13 cellular contexts compared by ENCODE assay signal in genomic region chr11:125873881-125874555, GRCh38. TPM values are rescaled to one million over a fixed set of nuclear protein-coding genes. Genes with fewer than 3 reads are reported as not detected.
DNase-seq lines count a peak whose midpoint lies in the region; ATAC-seq, FAIRE-seq and TF ChIP-seq lines count a peak whose summit lies in the region.
"Had no signal": no experiment of that assay in that cellular context is flagged by ENCODE, and none has a peak within 500 bp of the region (broad histone marks: within the 10 kb centered on the region; RNA-seq: fewer than 3 reads in every experiment).

No MANE protein-coding gene starts in this region.

- H3K4me2 ChIP-seq in keratinocyte (ENCODE audit: control insufficient read depth, extremely low read depth, insufficient read depth, low read depth, low read length) = no peak overlapping the region
- H3K4me2 ChIP-seq: KMS-11 had no signal

- H4K20me1 ChIP-seq in keratinocyte (ENCODE audit: control insufficient read depth, extremely low read depth, insufficient read depth, low read length) = no peaks in the 10 kb centered on the region

- peak; percentile 32 for FAIRE-seq in keratinocyte (lab: Jason Lieb, UNC)

- dilution Hi-C loops in keratinocyte (cut with MboI; ENCODE audit: extremely low pct_ligation_motif_present, low sequenced_read_pairs) = no loop called here

- TF ChIP-seq CTCF in AG04450 (IDR thresholded peaks at IDR 0.05; ENCODE audit: low read depth, low read length) = no peak
- no peak for TF ChIP-seq CTCF in brain microvascular endothelial cell (IDR thresholded peaks at IDR 0.05; ENCODE audit: low read depth, low read length, missing control alignments)
- TF ChIP-seq CTCF in keratinocyte (optimal IDR thresholded peaks at IDR 0.05 in 1 of 3, IDR thresholded peaks at IDR 0.05 in 1 of 3, conservative IDR thresholded peaks at IDR 0.05 in 1 of 3; ENCODE audit: extremely low read depth in 1 of 3, insufficient read depth in 2 of 3, low read length in 3 of 3) = no peak
- no peak for TF ChIP-seq CTCF in lower lobe of right lung (IDR thresholded peaks at IDR 0.05)

- CTCF ChIA-PET in AG04450 (lab: Charles Lee) = interaction anchor here (0.6 to 0.7 kb wide), 2 partner anchors 42 to 282 kb away, joined by 3 to 4 read pairs; no protein-coding TSS in a partner anchor

- ATAC-seq in HG03571 (IDR thresholded peaks at IDR 0.05; ENCODE audit: unreplicated experiment) (peak; percentile 10), lower lobe of right lung (no peak)

- no peaks in the 10 kb centered on the region for H3K9me1 ChIP-seq in keratinocyte (ENCODE audit: control insufficient read depth, extremely low read depth, insufficient read depth, low read length)

- H3K4me1 ChIP-seq in keratinocyte (ENCODE audit: control insufficient read depth, extremely low read depth, insufficient read depth, low read length) (no peaks in the 10 kb centered on the region), lower lobe of right lung (no peaks in the 10 kb centered on the region)

- H3K4me3 ChIP-seq in AG04450 (ENCODE audit: low read depth, low read length) = peak overlapping the region; percentile 7; the same call in 1 of the 2 replicates
- peak overlapping the region; percentile 44 for H3K4me3 ChIP-seq in brain microvascular endothelial cell (ENCODE audit: low read depth, low read length)
- H3K4me3 ChIP-seq in keratinocyte (ENCODE audit: control insufficient read depth in 2 of 3, extremely low read depth in 1 of 3, insufficient read depth in 2 of 3, low read depth in 1 of 3, low read length in 3 of 3) = no peak overlapping the region
- no peak overlapping the region for H3K4me3 ChIP-seq in lower lobe of right lung

- H3K9me3 ChIP-seq in AG04450 (ENCODE audit: control insufficient read depth, insufficient read depth, low read length) (no peaks in the 10 kb centered on the region), keratinocyte (ENCODE audit: control insufficient read depth, low read depth, low read length) (no peaks in the 10 kb centered on the region), lower lobe of right lung (no peaks in the 10 kb centered on the region)

- in situ Hi-C loops in brain microvascular endothelial cell (cut with HindIII; ENCODE audit: low pct_ligation_motif_present, low sequenced_read_pairs) = no loop called here

- H3K36me3 ChIP-seq in brain microvascular endothelial cell (replicated peaks) (no peaks in the 10 kb centered on the region), keratinocyte (ENCODE audit: control insufficient read depth in 2 of 2, extremely low read depth in 1 of 2, insufficient read depth in 2 of 2, low read length in 2 of 2) (no peaks in the 10 kb centered on the region), lower lobe of right lung (no peaks in the 10 kb centered on the region)

- intact Hi-C loops in lower lobe of right lung (cut with DNase I) = no loop called here

- no peak overlapping the region for H2AFZ ChIP-seq in keratinocyte (ENCODE audit: control insufficient read depth, low read length)

- no peak overlapping the region for H3K27ac ChIP-seq in AG04450 (ENCODE audit: low read depth, low read length)
- no peak overlapping the region for H3K27ac ChIP-seq in brain microvascular endothelial cell
- no peak overlapping the region for H3K27ac ChIP-seq in keratinocyte (ENCODE audit: control insufficient read depth, insufficient read depth, low read length)
- no peak overlapping the region for H3K27ac ChIP-seq in lower lobe of right lung
- H3K27ac ChIP-seq: KMS-11 had no signal

- POLR2A ChIA-PET in AG04450 (lab: Yijun Ruan, JAX) = no interaction called here

- no peak overlapping the region for H3K9ac ChIP-seq in keratinocyte (ENCODE audit: control insufficient read depth, extremely low read depth, insufficient read depth, low read length)
- H3K9ac ChIP-seq: KMS-11 had no signal

- H3K79me2 ChIP-seq in keratinocyte (ENCODE audit: control insufficient read depth, insufficient read depth, low read length) = no peaks in the 10 kb centered on the region

- DNase-seq in AG04450 (ENCODE audit: low read depth, low spot score) (no peak), brain microvascular endothelial cell (peak; percentile 1), keratinocyte (ENCODE audit: low read depth, low spot score) (no peak), lower lobe of right lung (no peak), ecto neural progenitor cell (ENCODE audit: low spot score) (no peak), hepatic stellate cell (ENCODE audit: low spot score) (no peak), NCI-H524 (lab: John Stamatoyannopoulos, UW) (no peak)
- DNase-seq: SIG-M5 had no signal

- H3K27me3 ChIP-seq in AG04450 (ENCODE audit: control insufficient read depth, insufficient read depth, low read length) (peaks cover 4% of the 10 kb centered on the region), brain microvascular endothelial cell (replicated peaks) (no peaks in the 10 kb centered on the region), keratinocyte (ENCODE audit: control insufficient read depth, extremely low read depth, insufficient read depth, low read length) (no peaks in the 10 kb centered on the region), lower lobe of right lung (ENCODE audit: low read depth) (no peaks in the 10 kb centered on the region)

RNA-seq across cellular contexts. Expression of gene HYLS1, which starts 13.4 kb away (rescaled TPM):
- polyA plus RNA-seq in AG04450 (2011; rRNA removed) = 5.0 and 7.0 TPM in 2 replicates
- 3.0 and 5.5 TPM in 2 replicates for polyA minus RNA-seq in AG04450 (2011; rRNA and poly(A)+ RNA removed)
- 2.9 to 7.2 TPM (median 4.7 TPM) in 3 replicates for polyA plus RNA-seq in keratinocyte
- polyA plus RNA-seq in keratinocyte (2011; ENCODE audit: low read depth) = 0.80 TPM
- 2.5 and 4.0 TPM in 2 replicates for polyA plus RNA-seq in keratinocyte (2011; cell fraction: cytosol; rRNA removed)
- 1.9 and 3.0 TPM in 2 replicates for polyA plus RNA-seq in keratinocyte (2011; cell fraction: nucleus; rRNA removed)
- 1.8 and 4.5 TPM in 2 replicates for polyA plus RNA-seq in keratinocyte (2012; ENCODE audit: low replicate concordance)
- polyA minus RNA-seq in keratinocyte = 0.49 to 4.8 TPM (median 0.82 TPM) in 3 replicates
- not detected for polyA minus RNA-seq in keratinocyte (2011; cell fraction: cytosol; rRNA and poly(A)+ RNA removed)
- polyA minus RNA-seq in keratinocyte (2011; cell fraction: nucleus; rRNA and poly(A)+ RNA removed) = 1.7 TPM in 1 of 2 replicates, not detected in the other
- 4.5 TPM for total RNA-seq in lower lobe of right lung

RNA-seq across cellular contexts. Expression of gene PUS3, which starts 29.0 kb away (rescaled TPM):
- 9.5 and 13.2 TPM in 2 replicates for polyA plus RNA-seq in AG04450 (2011; rRNA removed)
- polyA minus RNA-seq in AG04450 (2011; rRNA and poly(A)+ RNA removed) = 8.1 and 8.3 TPM in 2 replicates
- polyA plus RNA-seq in keratinocyte = 8.8 to 16.5 TPM (median 11.8 TPM) in 3 replicates
- polyA plus RNA-seq in keratinocyte (2011; ENCODE audit: low read depth) = 49.4 TPM
- polyA plus RNA-seq in keratinocyte (2011; cell fraction: cytosol; rRNA removed) = 9.4 and 16.1 TPM in 2 replicates
- 11.5 and 15.8 TPM in 2 replicates for polyA plus RNA-seq in keratinocyte (2011; cell fraction: nucleus; rRNA removed)
- polyA plus RNA-seq in keratinocyte (2012; ENCODE audit: low replicate concordance) = 13.3 and 17.6 TPM in 2 replicates
- polyA minus RNA-seq in keratinocyte = 2.4 to 13.3 TPM (median 7.4 TPM) in 3 replicates
- polyA minus RNA-seq in keratinocyte (2011; cell fraction: cytosol; rRNA and poly(A)+ RNA removed) = 10.0 TPM
- 6.1 and 9.8 TPM in 2 replicates for polyA minus RNA-seq in keratinocyte (2011; cell fraction: nucleus; rRNA and poly(A)+ RNA removed)
- 10.0 TPM for total RNA-seq in lower lobe of right lung

RNA-seq across cellular contexts. Expression of gene DDX25, which starts 30.3 kb away (rescaled TPM):
- polyA plus RNA-seq in AG04450 (2011; rRNA removed) (not detected in 2 replicates), keratinocyte (0.04 to 0.12 TPM (median 0.05 TPM) in 3 replicates)
- 0.09 TPM in 1 of 2 replicates, not detected in the other for polyA minus RNA-seq in AG04450 (2011; rRNA and poly(A)+ RNA removed)
- polyA plus RNA-seq in keratinocyte (2011; ENCODE audit: low read depth) = not detected
- not detected in 2 replicates for polyA plus RNA-seq in keratinocyte (2011; cell fraction: cytosol; rRNA removed)
- not detected in 2 replicates for polyA plus RNA-seq in keratinocyte (2011; cell fraction: nucleus; rRNA removed)
- not detected in 2 replicates for polyA plus RNA-seq in keratinocyte (2012; ENCODE audit: low replicate concordance)
- not detected in 3 replicates for polyA minus RNA-seq in keratinocyte
- polyA minus RNA-seq in keratinocyte (2011; cell fraction: cytosol; rRNA and poly(A)+ RNA removed) = not detected
- not detected in 2 replicates for polyA minus RNA-seq in keratinocyte (2011; cell fraction: nucleus; rRNA and poly(A)+ RNA removed)
- not detected for total RNA-seq in lower lobe of right lung
- total RNA-seq: ureter had no signal

RNA-seq across cellular contexts. Expression of gene PATE4, which starts 40.9 kb away (rescaled TPM):
- polyA plus RNA-seq in AG04450 (2011; rRNA removed) = not detected in 2 replicates
- polyA minus RNA-seq in AG04450 (2011; rRNA and poly(A)+ RNA removed) = not detected in 2 replicates
- not detected in 3 replicates for polyA plus RNA-seq in keratinocyte
- polyA plus RNA-seq in keratinocyte (2011; ENCODE audit: low read depth) = not detected
- not detected in 2 replicates for polyA plus RNA-seq in keratinocyte (2011; cell fraction: cytosol; rRNA removed)
- polyA plus RNA-seq in keratinocyte (2011; cell fraction: nucleus; rRNA removed) = not detected in 2 replicates
- not detected in 2 replicates for polyA plus RNA-seq in keratinocyte (2012; ENCODE audit: low replicate concordance)
- not detected in 3 replicates for polyA minus RNA-seq in keratinocyte
- not detected for polyA minus RNA-seq in keratinocyte (2011; cell fraction: cytosol; rRNA and poly(A)+ RNA removed)
- not detected in 2 replicates for polyA minus RNA-seq in keratinocyte (2011; cell fraction: nucleus; rRNA and poly(A)+ RNA removed)
- not detected for total RNA-seq in lower lobe of right lung
- total RNA-seq: activated naive CD4-positive, alpha-beta T cell treated with anti-CD3 and anti-CD28 coated beads, Interleukin-2, amount 50 U/mL, for 72 hours; renal cortical epithelial cell; ureter had no signal

Comparison
In these comparisons a context has a peak if more than half of its experiments do, and no peak if none do; other contexts are left out.
1. H3K4me3 ChIP-seq: peak in AG04450 (single experiment) and brain microvascular endothelial cell (single experiment); none in keratinocyte (0 of 3) and lower lobe of right lung (single experiment).